ENCODE assay signal across 17 cellular contexts in the genomic region with DNA sequence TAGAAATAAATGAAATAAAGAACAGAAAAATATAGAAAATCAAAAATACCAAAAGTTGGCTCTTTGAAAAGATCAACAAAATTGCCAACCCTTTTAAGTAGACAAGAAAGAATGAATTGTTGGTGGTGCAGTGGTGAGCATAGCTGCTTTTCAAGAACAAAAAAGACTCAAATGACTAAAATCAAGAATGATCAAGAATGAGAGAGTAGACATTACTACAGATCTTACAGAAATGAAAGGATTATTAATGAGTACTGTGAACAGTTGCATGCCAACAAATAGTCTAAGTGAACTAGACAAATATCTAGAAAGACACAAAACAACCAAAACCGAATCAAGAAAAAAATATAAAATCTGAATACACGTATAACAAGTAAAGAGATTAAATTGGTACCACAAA. TPM values are rescaled to one million over a fixed set of nuclear protein-coding genes. Genes with fewer than 3 reads are reported as not detected.
A peak's percentile ranks its signal among the peaks of the same experiment; 100 is the strongest.
DNase-seq lines count a peak whose midpoint lies in the region; ATAC-seq lines count a peak whose summit lies in the region.
"Had no signal": no experiment of that assay in that cellular context is flagged by ENCODE, and none has a peak within 500 bp of the region (broad histone marks: within the 10 kb centered on the region; RNA-seq: fewer than 3 reads in every experiment).

No MANE protein-coding gene starts in this region.

- H3K36me3 Mint-ChIP-seq in activated T-cell treated with anti-CD3 and anti-CD28 coated beads, Interleukin-2, amount 50 U/mL, for 4 hours (ENCODE audit: insufficient read depth), result peaks cover 36% of the 10 kb centered on the region
- peaks cover 29% of the 10 kb centered on the region for H3K36me3 Mint-ChIP-seq in stimulated activated effector memory CD8-positive, alpha-beta T cell treated with anti-CD3 and anti-CD28 coated beads, Interleukin-12 subunit alpha, Interleukin-12 subunit beta, amount 100 ng/mL, for 72 hours

- no peaks in the 10 kb centered on the region for H3K27me3 Mint-ChIP-seq in activated T-cell treated with anti-CD3 and anti-CD28 coated beads, Interleukin-2, amount 50 U/mL, for 4 hours (ENCODE audit: low read depth)
- no peaks in the 10 kb centered on the region for H3K27me3 Mint-ChIP-seq in stimulated activated naive CD8-positive, alpha-beta T cell treated with anti-CD3 and anti-CD28 coated beads, Interleukin-15, amount 100 ng/mL, for 72 hours
- H3K27me3 Mint-ChIP-seq: B cell; CD4-positive, CD25-positive, alpha-beta regulatory T cell had no signal

- peaks cover 8% of the 10 kb centered on the region for H3K9me3 Mint-ChIP-seq in activated T-cell treated with anti-CD3 and anti-CD28 coated beads, Interleukin-2, amount 50 U/mL, for 4 hours
- H3K9me3 Mint-ChIP-seq in stimulated activated naive CD8-positive, alpha-beta T cell treated with anti-CD3 and anti-CD28 coated beads, Interleukin-15, amount 100 ng/mL, for 72 hours, result peaks cover 7 to 16% of the 10 kb centered on the region in 2 donors
- H3K9me3 Mint-ChIP-seq in stimulated activated effector memory CD8-positive, alpha-beta T cell treated with anti-CD3 and anti-CD28 coated beads, Interleukin-12 subunit alpha, Interleukin-12 subunit beta, amount 100 ng/mL, for 72 hours, result no peaks in the 10 kb centered on the region
- H3K9me3 Mint-ChIP-seq: CD8-positive, alpha-beta T cell; H9 had no signal

- H3K27ac Mint-ChIP-seq in stimulated activated naive CD8-positive, alpha-beta T cell treated with anti-CD3 and anti-CD28 coated beads, Interleukin-15, amount 100 ng/mL, for 72 hours, result no peak overlapping the region
- no peak overlapping the region for H3K27ac Mint-ChIP-seq in stimulated activated effector memory CD8-positive, alpha-beta T cell treated with anti-CD3 and anti-CD28 coated beads, Interleukin-12 subunit alpha, Interleukin-12 subunit beta, amount 100 ng/mL, for 72 hours
- H3K27ac Mint-ChIP-seq: B cell; CD4-positive, CD25-positive, alpha-beta regulatory T cell; CD8-positive, alpha-beta T cell; H9 had no signal

- no peak for DNase-seq in activated CD4-positive, CD25-positive, alpha-beta regulatory T cell (lab: John Stamatoyannopoulos, UW)
- DNase-seq in activated T-cell treated with anti-CD3 and anti-CD28 coated beads, Interleukin-2, amount 50 U/mL, for 4 hours, result no peak
- no peak for DNase-seq in activated T-cell treated with anti-CD3 and anti-CD28 coated beads, Interleukin-2, amount 50 U/mL, for 1 hour
- no peak for DNase-seq in stimulated activated naive CD8-positive, alpha-beta T cell treated with anti-CD3 and anti-CD28 coated beads, Interleukin-15, amount 100 ng/mL, for 72 hours
- no peak for DNase-seq in stimulated activated naive CD8-positive, alpha-beta T cell treated with anti-CD3 and anti-CD28 coated beads, Interleukin-15, Interleukin-2, amounts not matched to agents 100 U/mL and 50 U/mL, for 24 hours
- no peak for DNase-seq in stimulated activated effector memory CD8-positive, alpha-beta T cell treated with anti-CD3 and anti-CD28 coated beads, Interleukin-12 subunit alpha, Interleukin-12 subunit beta, amount 100 ng/mL, for 72 hours (ENCODE audit: low spot score in 2 of 2)
- DNase-seq in GOT3 (lab: John Stamatoyannopoulos, UW), result no peak
- DNase-seq: Caco-2; CD4-positive, CD25-positive, alpha-beta regulatory T cell; CD8-positive, alpha-beta T cell; DMS153; DND-41; GM23248; H9 had no signal

- ATAC-seq in activated CD4-positive, CD25-positive, alpha-beta regulatory T cell treated with anti-CD3 and anti-CD28 coated beads, Interleukin-2, amount 50 U/mL, for 24 hours, result peak; percentile 67 to 84
- ATAC-seq in activated T-cell treated with anti-CD3 and anti-CD28 coated beads, Interleukin-2, amount 50 U/mL, for 4 hours, result peak; percentile 40 to 62
- ATAC-seq in stimulated activated naive CD8-positive, alpha-beta T cell treated with anti-CD3 and anti-CD28 coated beads, Interleukin-15, amount 100 ng/mL, for 72 hours, result peak; percentile 58
- no peak for ATAC-seq in stimulated activated naive CD8-positive, alpha-beta T cell treated with anti-CD3 and anti-CD28 coated beads, Interleukin-15, Interleukin-2, amounts not matched to agents 100 U/mL and 50 U/mL, for 24 hours
- peak; percentile 90 for ATAC-seq in stimulated activated effector memory CD8-positive, alpha-beta T cell treated with anti-CD3 and anti-CD28 coated beads, Interleukin-12 subunit alpha, Interleukin-12 subunit beta, amount 100 ng/mL, for 72 hours
- ATAC-seq: CD8-positive, alpha-beta T cell; HCT116 had no signal

- peaks cover 13% of the 10 kb centered on the region for H3K4me1 Mint-ChIP-seq in activated T-cell treated with anti-CD3 and anti-CD28 coated beads, Interleukin-2, amount 50 U/mL, for 4 hours (ENCODE audit: low read depth)
- H3K4me1 Mint-ChIP-seq in stimulated activated naive CD8-positive, alpha-beta T cell treated with anti-CD3 and anti-CD28 coated beads, Interleukin-15, amount 100 ng/mL, for 72 hours, result peaks cover 16% of the 10 kb centered on the region
- H3K4me1 Mint-ChIP-seq in stimulated activated effector memory CD8-positive, alpha-beta T cell treated with anti-CD3 and anti-CD28 coated beads, Interleukin-12 subunit alpha, Interleukin-12 subunit beta, amount 100 ng/mL, for 72 hours, result peaks cover 26% of the 10 kb centered on the region
- H3K4me1 Mint-ChIP-seq: H9 had no signal

- H3K4me3 Mint-ChIP-seq in activated T-cell treated with anti-CD3 and anti-CD28 coated beads, Interleukin-2, amount 50 U/mL, for 4 hours, result no peak overlapping the region
- no peak overlapping the region for H3K4me3 Mint-ChIP-seq in stimulated activated naive CD8-positive, alpha-beta T cell treated with anti-CD3 and anti-CD28 coated beads, Interleukin-15, amount 100 ng/mL, for 72 hours
- H3K4me3 Mint-ChIP-seq in stimulated activated effector memory CD8-positive, alpha-beta T cell treated with anti-CD3 and anti-CD28 coated beads, Interleukin-12 subunit alpha, Interleukin-12 subunit beta, amount 100 ng/mL, for 72 hours, result no peak overlapping the region
- H3K4me3 Mint-ChIP-seq: B cell; CD4-positive, CD25-positive, alpha-beta regulatory T cell; CD8-positive, alpha-beta T cell; H9 had no signal

RNA-seq across cellular contexts. Expression of a gene that starts 53.9 kb away (rescaled TPM):
- total RNA-seq in activated T-cell treated with anti-CD3 and anti-CD28 coated beads, Interleukin-2, amount 50 U/mL, for 4 hours, result 10 to 100 TPM; 32.1 to 37.2 (median 34.2) TPM
